ENCODE assay signal across 8 cellular contexts in the genomic region with DNA sequence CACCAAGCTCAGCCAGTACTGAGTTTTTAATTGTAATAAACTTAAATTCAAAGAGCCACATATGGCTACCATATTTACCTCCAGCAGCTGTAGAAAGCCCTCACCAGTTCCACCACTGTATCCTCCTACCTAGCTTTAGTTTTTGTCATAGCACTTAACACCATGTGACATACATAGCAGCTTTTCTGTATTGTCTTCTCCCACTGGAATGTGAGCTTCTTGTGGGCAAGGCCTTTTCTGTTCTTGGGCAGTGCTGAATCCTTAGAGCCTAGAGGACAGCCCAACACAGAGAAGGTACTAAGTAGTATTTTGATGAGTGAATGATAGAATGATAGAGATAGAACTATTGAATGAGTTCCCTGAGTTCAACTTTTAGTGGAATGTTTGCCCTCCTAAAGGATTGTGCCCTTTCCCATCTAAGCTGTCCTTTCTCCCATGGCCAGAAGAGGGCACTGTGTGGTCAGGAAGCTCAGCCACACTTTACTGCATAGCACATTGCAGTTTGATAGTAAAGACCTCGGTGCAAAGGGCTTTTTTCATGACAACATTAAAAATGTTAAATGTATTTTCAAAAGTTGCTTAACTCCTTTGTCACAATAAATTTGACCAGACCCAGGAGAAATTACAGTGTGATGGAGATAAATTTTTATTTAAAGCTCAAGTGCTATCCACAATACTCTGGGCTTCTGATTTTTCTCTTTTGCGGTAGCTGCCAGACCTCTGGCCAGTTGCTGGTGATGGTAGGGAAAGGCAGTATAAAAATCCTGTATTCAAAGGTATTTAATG.
A peak's percentile ranks its signal among the peaks of the same experiment; 100 is the strongest.
DNase-seq lines count a peak whose midpoint lies in the region; ATAC-seq, FAIRE-seq and TF ChIP-seq lines count a peak whose summit lies in the region.

No MANE protein-coding gene starts in this region.

- intact Hi-C loops in HepG2 (cut with micrococcal nuclease; ENCODE audit: unreplicated experiment), result no loop called here

- CTCF ChIA-PET in HepG2 (lab: Yijun Ruan, JAX; ENCODE audit: low intra/inter-chr PET ratio, low total read pairs), result interaction anchor here (2.1 kb wide), 1 partner anchor 335 kb away, joined by 7 read pairs; no protein-coding TSS in a partner anchor

- H3K27me3 ChIP-seq in HepG2 (ENCODE audit: control insufficient read depth in 1 of 2, insufficient read depth in 2 of 2, low read length in 2 of 2), result no peaks in the 10 kb centered on the region

- H3K9me3 ChIP-seq in HepG2 (ENCODE audit: low read length), result no peaks in the 10 kb centered on the region

- ATAC-seq in HG03066 (IDR thresholded peaks at IDR 0.05; ENCODE audit: low read depth, unreplicated experiment) (peak; percentile 77), HepG2 (peak; percentile 81)
- ATAC-seq in activated CD4-positive, CD25-positive, alpha-beta regulatory T cell treated with anti-CD3 and anti-CD28 coated beads, Interleukin-2, amount 50 U/mL, for 24 hours, result peak; percentile 64 to 68

- TF ChIP-seq POLR2A in HepG2 (IDR thresholded peaks at IDR 0.05; ENCODE audit: insufficient read depth in 1 of 2, low read depth in 2 of 2, low read length in 2 of 2), result 0 out of 4 replicates have a peak, but pooled peaks of 1 of the 2 experiments have one; percentile 20

- H4K20me1 ChIP-seq in HepG2 (ENCODE audit: insufficient read depth, low read length), result peaks cover 64% of the 10 kb centered on the region

- no peak overlapping the region for H3K4me2 ChIP-seq in HepG2 (ENCODE audit: low read depth, low read length)

- no peak for TF ChIP-seq RAD21 in HepG2 (CRISPR knock-in tag; IDR thresholded peaks at IDR 0.05)

- peak; percentile 45 for DNase-seq in SIG-M5 treated with dmso at 0.1 percent for 504 hours (lab: John Stamatoyannopoulos, UW; ENCODE audit: unreplicated experiment)
- DNase-seq in SIG-M5 (lab: John Stamatoyannopoulos, UW), result no peak
- peak; percentile 78 for DNase-seq in NCI-H2227 (lab: John Stamatoyannopoulos, UW; ENCODE audit: unreplicated experiment)
- DNase-seq in choroid plexus epithelial cell (ENCODE audit: low read depth), result peak; percentile 72
- peak; percentile 57 for DNase-seq in HepG2 (ENCODE audit: low spot score)
- peak; percentile 20 to 36 (median 21) for DNase-seq in stimulated activated CD4-positive, alpha-beta T cell treated with anti-CD3 and anti-CD28 coated beads, TNF-alpha, amount 100 ng/mL, for 48 hours (ENCODE audit: low read depth in 3 of 3)

- H3K79me2 ChIP-seq in HepG2 (ENCODE audit: insufficient read depth, low read length), result peaks cover 2% of the 10 kb centered on the region

- H3K9ac ChIP-seq in HepG2 (ENCODE audit: insufficient read depth, low read depth, low read length), result no peak overlapping the region

- BruUV-seq in HepG2 (replicated peaks; lab: Mats Ljungman, UMichigan), result no TSS peak

- peak; percentile 92 for FAIRE-seq in HepG2 (lab: Jason Lieb, UNC)

- no peak overlapping the region for H3K4me3 ChIP-seq in choroid plexus epithelial cell (ENCODE audit: low read depth, low read length)
- H3K4me3 ChIP-seq in HepG2 (replicated peaks in 1 of 3; ENCODE audit: insufficient read depth in 1 of 3, low read depth in 2 of 3, low read length in 3 of 3), result no peak overlapping the region

- TF ChIP-seq EP300 in HepG2 (IDR thresholded peaks at IDR 0.05; ENCODE audit: low read depth in 2 of 2, low read length in 2 of 2), result no peak
- TF ChIP-seq EP300 in HepG2 (CRISPR knock-in tag; IDR thresholded peaks at IDR 0.05; ENCODE audit: borderline replicate concordance), result no peak

- H3K36me3 ChIP-seq in HepG2 (replicated peaks in 1 of 2; ENCODE audit: control insufficient read depth in 1 of 2, insufficient read depth in 2 of 2, low read length in 2 of 2), result peaks cover 34 to 84% of the 10 kb centered on the region in 2 experiments

- in situ Hi-C loops in HepG2 (cut with HindIII; ENCODE audit: extremely low pct_ligation_motif_present, low pct_unique_long_range_greater_than_20kb), result no loop called here

- 80% methylated on average over 2 of the region's 2 CpGs for WGBS in HepG2 (ENCODE audit: low lambda C conversion rate)

- POLR2A ChIA-PET in HepG2 (lab: Yijun Ruan, JAX), result no interaction called here

- no peaks in the 10 kb centered on the region for H3K4me1 ChIP-seq in HepG2 (ENCODE audit: insufficient read depth, low read length)

- peak; percentile 95 for TF ChIP-seq CTCF in choroid plexus epithelial cell (conservative IDR thresholded peaks at IDR 0.05; ENCODE audit: low read depth, low read length)
- peak; percentile 84 for TF ChIP-seq CTCF in HepG2 (CRISPR knock-in tag; IDR thresholded peaks at IDR 0.05)

- peak overlapping the region; percentile 46 for H3K27ac ChIP-seq in HepG2 (ENCODE audit: extremely low read length, insufficient read depth, low read length)

- no peak overlapping the region for H2AFZ ChIP-seq in HepG2 (ENCODE audit: low read length)

TF ChIP-seq in HepG2, 621 proteins besides CTCF, POLR2A, EP300 and RAD21 (continues in another document):
- TF ChIP-seq CERS6 (CRISPR knock-in tag; IDR thresholded peaks at IDR 0.05) (no peak), SMC3 (IDR thresholded peaks at IDR 0.05; ENCODE audit: low read length) (peak; percentile 34; the same call in 1 of the 2 replicates), ARHGAP35 (CRISPR knock-in tag; IDR thresholded peaks at IDR 0.05; ENCODE audit: borderline replicate concordance) (no peak), ARID5B (CRISPR knock-in tag; IDR thresholded peaks at IDR 0.05) (no peak), TEAD3 (CRISPR knock-in tag; optimal IDR thresholded peaks at IDR 0.05; ENCODE audit: borderline replicate concordance) (peak; percentile 48), RBM22 (optimal IDR thresholded peaks at IDR 0.05; ENCODE audit: low read length) (peak; percentile 79), STAG1 (CRISPR knock-in tag; IDR thresholded peaks at IDR 0.05) (peak; percentile 38; the same call in 1 of the 2 replicates), POGK (CRISPR knock-in tag; conservative IDR thresholded peaks at IDR 0.05) (no peak), SRF (IDR thresholded peaks at IDR 0.05; ENCODE audit: low read depth, low read length) (no peak), PAWR (CRISPR knock-in tag; IDR thresholded peaks at IDR 0.05; ENCODE audit: borderline replicate concordance) (no peak)
- TF ChIP-seq, protein P1, sequence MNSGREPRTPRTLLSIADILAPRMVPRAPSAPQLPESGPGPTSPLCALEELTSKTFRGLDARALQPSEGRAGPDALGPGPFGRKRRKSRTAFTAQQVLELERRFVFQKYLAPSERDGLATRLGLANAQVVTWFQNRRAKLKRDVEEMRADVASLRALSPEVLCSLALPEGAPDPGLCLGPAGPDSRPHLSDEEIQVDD (CRISPR knock-in tag; IDR thresholded peaks at IDR 0.05; ENCODE audit: borderline replicate concordance), result no peak
